In the genomic region with DNA sequence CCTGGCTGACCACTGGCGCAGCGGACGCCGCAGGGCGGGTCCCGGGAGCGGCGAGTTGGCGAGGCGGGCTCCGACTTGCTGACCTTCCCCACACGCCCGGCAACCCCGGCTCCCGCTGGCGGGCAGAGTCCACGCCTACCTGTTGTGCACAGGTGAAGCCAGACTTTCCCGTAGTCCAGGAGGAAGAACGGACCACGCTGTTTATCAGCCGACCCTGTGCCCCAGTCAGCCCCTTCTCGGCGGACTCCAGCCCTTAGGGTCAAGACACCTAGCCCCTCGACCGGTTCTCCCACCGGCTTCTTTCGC, we compare ENCODE assay signal across 8 cellular contexts. TPM values are rescaled to one million over a fixed set of nuclear protein-coding genes. Genes with fewer than 3 reads are reported as not detected.
A peak's percentile ranks its signal among the peaks of the same experiment; 100 is the strongest.
DNase-seq lines count a peak whose midpoint lies in the region; ATAC-seq, FAIRE-seq and TF ChIP-seq lines count a peak whose summit lies in the region.

No MANE protein-coding gene starts in this region.

- 0% methylated on average over 15 of the region's 27 CpGs for WGBS in K562 (ENCODE audit: insufficient coverage, low coverage, missing lambda C conversion rate)

- H3K9ac ChIP-seq in K562 (ENCODE audit: insufficient read depth in 1 of 2, low read depth in 2 of 2, low read length in 2 of 2): peak overlapping the region; percentile 96 to 98

- POLR2A ChIA-PET in K562 (lab: Yijun Ruan, JAX): interaction anchor here (0.7 to 2.3 kb wide), 18 partner anchors 12 to 1164 kb away, joined by 3 to 10 read pairs (median 3); partner anchors contain the start of genes DTD2, HECTD1 and NUBPL

- no peak for TF ChIP-seq EP300 in K562 (IDR thresholded peaks at IDR 0.05; ENCODE audit: low read length)

- H3K4me3 ChIP-seq in K562: peak overlapping the region; percentile 98
- H3K4me3 ChIP-seq in iPS-11a (ENCODE audit: low read depth, low read length): peak overlapping the region; percentile 75
- H3K4me3 ChIP-seq in gastrocnemius medialis: peak overlapping the region; percentile 80 to 97 (median 96)

- TF ChIP-seq RAD21 in K562 (CRISPR knock-in tag; conservative IDR thresholded peaks at IDR 0.05 in 1 of 2, IDR thresholded peaks at IDR 0.05 in 1 of 2): no peak

- TF ChIP-seq POLR2A in K562 (conservative IDR thresholded peaks at IDR 0.05) (no peak), gastrocnemius medialis (IDR thresholded peaks at IDR 0.05) (no peak)

- CTCF ChIA-PET in K562 (lab: Yijun Ruan, JAX; ENCODE audit: low intra/inter-chr PET ratio): no interaction called here

- no TSS peak for BruUV-seq in K562 (replicated peaks; lab: Mats Ljungman, UMichigan)

- in situ Hi-C loops in K562 (cut with MboI): no loop called here
- in situ Hi-C loops in gastrocnemius medialis (cut with MboI; ENCODE audit: low sequenced_read_pairs in 4 of 4): no loop called here

- peak overlapping the region; percentile 92 for H3K4me3 Mint-ChIP-seq in activated T-cell treated with anti-CD3 and anti-CD28 coated beads, Interleukin-2, amount 50 U/mL, for 24 hours

- peak; percentile 24 for ATAC-seq in HG02678 (IDR thresholded peaks at IDR 0.05; ENCODE audit: unreplicated experiment)
- peak; percentile 78 for ATAC-seq in K562
- peak; percentile 65 to 71 for ATAC-seq in gastrocnemius medialis

- H3K79me2 ChIP-seq in K562 (ENCODE audit: control insufficient read depth, insufficient read depth, low read length): peaks cover 40% of the 10 kb centered on the region

- DNase-seq in activated T-cell treated with anti-CD3 and anti-CD28 coated beads, Interleukin-2, amount 50 U/mL, for 24 hours: no peak
- no peak for DNase-seq in activated T-cell treated with anti-CD3 and anti-CD28 coated beads, Interleukin-2, amount 50 U/mL, for 48 hours
- DNase-seq in NCI-H2196 (lab: John Stamatoyannopoulos, UW; ENCODE audit: unreplicated experiment) (peak; percentile 41), K562 (ENCODE audit: extremely low read depth in 1 of 4, low spot score in 3 of 4) (peak; percentile 59 to 66 (median 60)), gastrocnemius medialis (peak; percentile 53 to 64), NCI-H1694 (lab: John Stamatoyannopoulos, UW) (no peak)

- no peak for FAIRE-seq in K562 (lab: Jason Lieb, UNC)

- peak overlapping the region; percentile 83 for H3K27ac ChIP-seq in K562 (ENCODE audit: extremely low read depth, low read depth, low read length)
- H3K27ac ChIP-seq in gastrocnemius medialis: peak overlapping the region; percentile 92 to 94 (median 92)

- H3K27ac Mint-ChIP-seq in activated T-cell treated with anti-CD3 and anti-CD28 coated beads, Interleukin-2, amount 50 U/mL, for 24 hours: peak overlapping the region; percentile 96

- intact Hi-C loops in K562 (cut with micrococcal nuclease) (no loop called here), gastrocnemius medialis (cut with DNase I; ENCODE audit: low total_unique reads) (loop anchor here (2.0 to 10.0 kb wide), 3 partner anchors 37 to 785 kb away; partner anchors contain the start of genes DTD2, RNU6-7 and RNU6-8)

- H3K27me3 Mint-ChIP-seq in activated T-cell treated with anti-CD3 and anti-CD28 coated beads, Interleukin-2, amount 50 U/mL, for 24 hours: no peaks in the 10 kb centered on the region

- TF ChIP-seq CTCF in K562 (IDR thresholded peaks at IDR 0.05 in 2 of 3, conservative IDR thresholded peaks at IDR 0.05 in 1 of 3; ENCODE audit: insufficient read depth in 2 of 3, low read depth in 1 of 3, low read length in 3 of 3): no peak
- no peak for TF ChIP-seq CTCF in gastrocnemius medialis (IDR thresholded peaks at IDR 0.05 in 4 of 5, conservative IDR thresholded peaks at IDR 0.05 in 1 of 5)

- H3K4me1 Mint-ChIP-seq in activated T-cell treated with anti-CD3 and anti-CD28 coated beads, Interleukin-2, amount 50 U/mL, for 24 hours (ENCODE audit: low read depth): peaks cover 26% of the 10 kb centered on the region

- H3K9me3 ChIP-seq in K562 (replicated peaks; ENCODE audit: control insufficient read depth, insufficient read depth, low read depth, low read length): no peaks in the 10 kb centered on the region
- no peaks in the 10 kb centered on the region for H3K9me3 ChIP-seq in gastrocnemius medialis

- no peaks in the 10 kb centered on the region for H3K9me1 ChIP-seq in K562 (ENCODE audit: control insufficient read depth, insufficient read depth, low read length)

- H3K27me3 ChIP-seq in K562 (ENCODE audit: control insufficient read depth in 2 of 2, insufficient read depth in 2 of 2, low read length in 2 of 2) (no peaks in the 10 kb centered on the region), gastrocnemius medialis (no peaks in the 10 kb centered on the region)

- peak overlapping the region; percentile 91 for H3K4me2 ChIP-seq in K562 (ENCODE audit: insufficient read depth, low read length)

- H4K20me1 ChIP-seq in K562 (replicated peaks; ENCODE audit: control insufficient read depth, insufficient read depth, low read length): no peaks in the 10 kb centered on the region

- no peaks in the 10 kb centered on the region for H3K9me3 Mint-ChIP-seq in activated T-cell treated with anti-CD3 and anti-CD28 coated beads, Interleukin-2, amount 50 U/mL, for 24 hours

- peaks cover 2% of the 10 kb centered on the region for H3K36me3 Mint-ChIP-seq in activated T-cell treated with anti-CD3 and anti-CD28 coated beads, Interleukin-2, amount 50 U/mL, for 24 hours (ENCODE audit: low read depth)

- H3K36me3 ChIP-seq in K562 (ENCODE audit: control insufficient read depth, insufficient read depth, low read length) (peaks cover 2% of the 10 kb centered on the region; the same call in 1 of the 3 replicates), gastrocnemius medialis (no peaks in the 10 kb centered on the region)

- H3K4me1 ChIP-seq in K562 (replicated peaks in 1 of 2; ENCODE audit: control insufficient read depth in 2 of 2, insufficient read depth in 2 of 2, low read length in 2 of 2) (peaks cover 6 to 8% of the 10 kb centered on the region in 2 experiments; a peak in 3 of 5 replicates), gastrocnemius medialis (peaks cover 16 to 24% of the 10 kb centered on the region in 2 donors)

- peak overlapping the region; percentile 91 for H2AFZ ChIP-seq in K562 (ENCODE audit: low read depth, low read length)

TF ChIP-seq in K562, 482 proteins besides CTCF, POLR2A, EP300 and RAD21 (continues in another document):
- peak; percentile 73 for TF ChIP-seq CHD1 (IDR thresholded peaks at IDR 0.05; ENCODE audit: low read length)
- TF ChIP-seq SAP30 (IDR thresholded peaks at IDR 0.05; ENCODE audit: borderline replicate concordance, insufficient read depth, low read depth, low read length, poor library complexity, severe bottlenecking): peak; percentile 92
- TF ChIP-seq ZEB2 (IDR thresholded peaks at IDR 0.05): peak; percentile 57; the same call in 1 of the 2 replicates
- TF ChIP-seq PTTG1 (tag; IDR thresholded peaks at IDR 0.05; ENCODE audit: low read depth): no peak

RNA-seq across cellular contexts. Expression of gene HEATR5A, which starts 0.4 kb away (rescaled TPM):
- total RNA-seq in K562 (2011; cell fraction: chromatin; rRNA removed; ENCODE audit: low replicate concordance): 26.1 and 62.8 TPM in 2 replicates
- total RNA-seq in K562 (2011; cell fraction: nucleolus; rRNA removed): 15.3 and 18.7 TPM in 2 replicates
- total RNA-seq in K562 (2011; cell fraction: nucleoplasm; rRNA removed): 28.0 and 32.4 TPM in 2 replicates
- 8.1 and 8.4 TPM in 2 replicates for total RNA-seq in K562 (2014; rRNA removed)
- total RNA-seq in K562 (2014; rRNA removed; fragmentation: Illumina TruSeq; extraction: Trizol): 27.7 and 30.4 TPM in 2 replicates
- 17.5 and 19.3 TPM in 2 replicates for total RNA-seq in K562 (2015; rRNA removed; fragmentation: Illumina TruSeq; extraction: Trizol)
- 18.7 and 23.0 TPM in 2 replicates for total RNA-seq in K562 (2021)
- polyA plus RNA-seq in K562 (2011; rRNA removed): 18.4 and 23.6 TPM in 2 replicates
- polyA plus RNA-seq in K562 (2011; cell fraction: cytosol; rRNA removed): 6.1 and 10.2 TPM in 2 replicates
- polyA plus RNA-seq in K562 (2011; cell fraction: nucleus; rRNA removed): 7.7 and 8.5 TPM in 2 replicates
- polyA plus RNA-seq in K562 (2012): 8.8 and 19.2 TPM in 2 replicates
- polyA plus RNA-seq in K562 (2014; fragmentation: Illumina TruSeq; extraction: Trizol): 12.3 and 14.9 TPM in 2 replicates
- 10 to 100 TPM; 46.4 to 50.9 TPM for polyA plus RNA-seq in K562 (2014; fragmentation: Nextera tagmentation; extraction: Ambion mirVana)
- 8.0 and 10.8 TPM in 2 replicates for polyA plus RNA-seq in K562 (2014; rRNA removed)
- 37.7 and 39.8 TPM in 2 replicates for polyA minus RNA-seq in K562 (2011; rRNA and poly(A)+ RNA removed)
- polyA minus RNA-seq in K562 (2011; cell fraction: cytosol; rRNA and poly(A)+ RNA removed): 9.1 and 10.8 TPM in 2 replicates
- 13.2 and 27.7 TPM in 2 replicates for polyA minus RNA-seq in K562 (2011; cell fraction: nucleus; rRNA and poly(A)+ RNA removed)
- total RNA-seq in gastrocnemius medialis: 10 to 100 TPM; 11.3 to 39.7 (median 19.3) TPM

RNA-seq across cellular contexts. Expression of gene DTD2, which starts 37.3 kb away (rescaled TPM):
- 4.3 and 9.8 TPM in 2 replicates for total RNA-seq in K562 (2011; cell fraction: chromatin; rRNA removed; ENCODE audit: low replicate concordance)
- total RNA-seq in K562 (2011; cell fraction: nucleolus; rRNA removed): 8.8 and 10.3 TPM in 2 replicates
- total RNA-seq in K562 (2011; cell fraction: nucleoplasm; rRNA removed): 9.5 and 18.9 TPM in 2 replicates
- total RNA-seq in K562 (2014; rRNA removed): 24.1 and 30.5 TPM in 2 replicates
- total RNA-seq in K562 (2014; rRNA removed; fragmentation: Illumina TruSeq; extraction: Trizol): 16.7 and 17.9 TPM in 2 replicates
- 17.0 and 18.2 TPM in 2 replicates for total RNA-seq in K562 (2015; rRNA removed; fragmentation: Illumina TruSeq; extraction: Trizol)
- 15.2 and 16.6 TPM in 2 replicates for total RNA-seq in K562 (2021)
- 9.8 and 13.4 TPM in 2 replicates for polyA plus RNA-seq in K562 (2011; rRNA removed)
- polyA plus RNA-seq in K562 (2011; cell fraction: cytosol; rRNA removed): 15.2 and 20.1 TPM in 2 replicates
- 3.4 and 5.6 TPM in 2 replicates for polyA plus RNA-seq in K562 (2011; cell fraction: nucleus; rRNA removed)
- 8.2 and 12.3 TPM in 2 replicates for polyA plus RNA-seq in K562 (2012)
- polyA plus RNA-seq in K562 (2014; fragmentation: Illumina TruSeq; extraction: Trizol): 13.4 and 15.4 TPM in 2 replicates
- polyA plus RNA-seq in K562 (2014; fragmentation: Nextera tagmentation; extraction: Ambion mirVana): 1 to 10 TPM; 3.8 to 4.8 TPM
- polyA plus RNA-seq in K562 (2014; rRNA removed): 16.0 and 19.4 TPM in 2 replicates
- 18.4 and 23.4 TPM in 2 replicates for polyA minus RNA-seq in K562 (2011; rRNA and poly(A)+ RNA removed)
- polyA minus RNA-seq in K562 (2011; cell fraction: cytosol; rRNA and poly(A)+ RNA removed): 8.7 and 14.1 TPM in 2 replicates
- 9.3 and 12.3 TPM in 2 replicates for polyA minus RNA-seq in K562 (2011; cell fraction: nucleus; rRNA and poly(A)+ RNA removed)
- total RNA-seq in gastrocnemius medialis: 1 to 10 TPM; 4.0 to 7.8 (median 4.8) TPM

Comparison
In these comparisons a context has a peak if more than half of its experiments do, and no peak if none do; other contexts are left out.
1. DNase-seq: peak in NCI-H2196 (single experiment), K562 (4 of 4) and gastrocnemius medialis (2 of 2); none in activated T-cell treated with anti-CD3 and anti-CD28 coated beads, Interleukin-2, amount 50 U/mL, for 24 hours (single experiment), activated T-cell treated with anti-CD3 and anti-CD28 coated beads, Interleukin-2, amount 50 U/mL, for 48 hours (0 of 2) and NCI-H1694 (single experiment).
2. ATAC-seq: peak in every context shown above with its lines; median percentile 78 in K562; 68 in gastrocnemius medialis; 24 in HG02678.
3. Peak in every context shown above with its lines, with median percentiles within 50 percentile points of each other: H3K4me3 ChIP-seq.